Comparison of ENCODE assay signal across 8 cellular contexts in the genomic region with DNA sequence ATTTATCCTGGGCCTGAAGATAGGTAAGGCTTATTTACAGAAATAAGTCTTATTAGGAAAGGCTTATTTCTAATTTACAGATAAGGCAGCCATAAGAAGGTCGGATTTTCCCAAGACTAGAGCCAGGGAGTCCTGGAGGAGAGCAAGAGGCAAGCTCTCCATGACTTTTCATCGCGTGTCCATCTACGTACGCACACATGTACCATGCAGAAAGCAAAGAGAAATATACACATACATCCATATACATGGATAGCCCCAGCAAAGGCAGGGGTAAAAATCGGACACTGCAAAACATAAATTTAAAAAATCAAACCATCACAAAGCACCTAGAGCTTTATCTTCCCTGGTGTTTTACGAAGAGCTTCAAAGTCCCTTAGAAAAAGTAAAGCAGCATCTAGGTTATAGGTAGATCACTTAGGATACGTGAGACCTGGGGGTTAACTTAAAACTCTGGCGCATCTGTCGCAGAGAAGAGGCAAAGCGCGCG. TPM values are rescaled to one million over a fixed set of nuclear protein-coding genes. Genes with fewer than 3 reads are reported as not detected.
DNase-seq lines count a peak whose midpoint lies in the region; ATAC-seq, FAIRE-seq and TF ChIP-seq lines count a peak whose summit lies in the region.

No MANE protein-coding gene starts in this region.

- H3K9me3 Mint-ChIP-seq in CD8-positive, alpha-beta T cell = no peaks in the 10 kb centered on the region
- no peaks in the 10 kb centered on the region for H3K9me3 Mint-ChIP-seq in natural killer cell treated with Interleukin-12 subunit alpha and Interleukin-12 subunit beta and Interleukin-15 and Interleukin-18, amount 100 ng/mL, for 72 hours

- H3K36me3 ChIP-seq in CD8-positive, alpha-beta T cell (ENCODE audit: insufficient read depth, low read length) = no peaks in the 10 kb centered on the region
- H3K36me3 ChIP-seq in GM23248 (ENCODE audit: low read depth) (no peaks in the 10 kb centered on the region), RWPE2 (ENCODE audit: low read depth) (no peaks in the 10 kb centered on the region), endothelial cell of umbilical vein (ENCODE audit: control insufficient read depth in 2 of 2, extremely low read depth in 1 of 2, insufficient read depth in 2 of 2, low read length in 2 of 2) (no peaks in the 10 kb centered on the region)

- no peaks in the 10 kb centered on the region for H3K9me2 ChIP-seq in GM23248 (ENCODE audit: insufficient read depth)

- no peak for FAIRE-seq in endothelial cell of umbilical vein (lab: Jason Lieb, UNC)

- peak overlapping the region; percentile 88 for H3K4me3 Mint-ChIP-seq in CD8-positive, alpha-beta T cell
- H3K4me3 Mint-ChIP-seq in natural killer cell treated with Interleukin-12 subunit alpha and Interleukin-12 subunit beta and Interleukin-15 and Interleukin-18, amount 100 ng/mL, for 72 hours = peak overlapping the region; percentile 92

- no peak for ATAC-seq in CD8-positive, alpha-beta T cell
- ATAC-seq in RWPE2 (ENCODE audit: low read depth) (no peak), HG02571 (IDR thresholded peaks at IDR 0.05; ENCODE audit: unreplicated experiment) (no peak)
- ATAC-seq in natural killer cell treated with Interleukin-12 subunit alpha and Interleukin-12 subunit beta and Interleukin-15 and Interleukin-18, amount 100 ng/mL, for 72 hours = no peak

- POLR2A ChIA-PET in CD8-positive, alpha-beta T cell (lab: Charles Lee) = interaction anchor here (0.5 to 2.6 kb wide), 7 partner anchors 10 to 907 kb away, joined by 3 to 10 read pairs (median 3); a partner anchor contains a TSS
- POLR2A ChIA-PET in endothelial cell of umbilical vein (lab: Charles Lee) = interaction anchor here (0.5 to 1.4 kb wide), 2 partner anchors 8 to 449 kb away, joined by 3 to 5 read pairs; no protein-coding TSS in a partner anchor

- no peaks in the 10 kb centered on the region for H3K9me3 ChIP-seq in CD8-positive, alpha-beta T cell (ENCODE audit: low read length)
- H3K9me3 ChIP-seq in GM23248 (ENCODE audit: low read depth) (no peaks in the 10 kb centered on the region), RWPE2 (ENCODE audit: severe bottlenecking) (no peaks in the 10 kb centered on the region), endothelial cell of umbilical vein (replicated peaks; ENCODE audit: control insufficient read depth, insufficient read depth, low read length) (no peaks in the 10 kb centered on the region)

- peaks cover 26% of the 10 kb centered on the region for H3K4me1 ChIP-seq in CD8-positive, alpha-beta T cell (ENCODE audit: insufficient read depth, low read length)
- H3K4me1 ChIP-seq in GM23248 (ENCODE audit: insufficient read depth) (peaks cover 31% of the 10 kb centered on the region), RWPE2 (ENCODE audit: insufficient read depth, poor library complexity, severe bottlenecking) (peaks cover 22% of the 10 kb centered on the region), endothelial cell of umbilical vein (ENCODE audit: control insufficient read depth, extremely low read depth, insufficient read depth, low read length) (peaks cover 16% of the 10 kb centered on the region)

- CTCF ChIA-PET in CD8-positive, alpha-beta T cell (lab: Charles Lee) = no interaction called here
- CTCF ChIA-PET in endothelial cell of umbilical vein (lab: Charles Lee) = interaction anchor here (0.6 to 2.1 kb wide), 4 partner anchors 10 to 77 kb away, joined by 3 to 7 read pairs (median 4); no protein-coding TSS in a partner anchor

- H3K4me2 ChIP-seq in GM23248 (ENCODE audit: unreplicated experiment) (peak overlapping the region; percentile 69), endothelial cell of umbilical vein (ENCODE audit: insufficient read depth, low read length) (peak overlapping the region; percentile 94)

- no peak for DNase-seq in CD8-positive, alpha-beta T cell
- DNase-seq in GM23248 (peak; percentile 57), RWPE2 (ENCODE audit: low spot score) (no peak), endothelial cell of umbilical vein (ENCODE audit: low read depth, low spot score) (no peak), NCI-H524 (lab: John Stamatoyannopoulos, UW) (no peak), CD1c-positive myeloid dendritic cell (ENCODE audit: extremely low spot score) (no peak)
- no peak for DNase-seq in natural killer cell treated with Interleukin-12 subunit alpha and Interleukin-12 subunit beta and Interleukin-15 and Interleukin-18, amount 100 ng/mL, for 72 hours (ENCODE audit: low spot score)

- 1 to 3% methylated on average over 13 of the region's 13 CpGs for WGBS in GM23248 (ENCODE audit: low coverage in 1 of 2, low lambda C conversion rate in 2 of 2, missing lambda C conversion rate in 2 of 2), 2 experiments

- peak overlapping the region; percentile 95 for H3K9ac ChIP-seq in GM23248
- peak overlapping the region; percentile 96 for H3K9ac ChIP-seq in endothelial cell of umbilical vein (replicated peaks; ENCODE audit: extremely low read depth, insufficient read depth, low read length)

- H3K36me3 Mint-ChIP-seq in CD8-positive, alpha-beta T cell = peaks cover 11% of the 10 kb centered on the region
- no peaks in the 10 kb centered on the region for H3K36me3 Mint-ChIP-seq in natural killer cell treated with Interleukin-12 subunit alpha and Interleukin-12 subunit beta and Interleukin-15 and Interleukin-18, amount 100 ng/mL, for 72 hours

- peak overlapping the region; percentile 92 for H3K4me3 ChIP-seq in CD8-positive, alpha-beta T cell (ENCODE audit: low read depth, low read length)
- peak overlapping the region; percentile 98 for H3K4me3 ChIP-seq in GM23248
- H3K4me3 ChIP-seq in RWPE2 (ENCODE audit: severe bottlenecking) = peak overlapping the region; percentile 100
- H3K4me3 ChIP-seq in endothelial cell of umbilical vein (replicated peaks in 1 of 3; ENCODE audit: insufficient read depth in 1 of 3, low read depth in 1 of 3, low read length in 3 of 3) = peak overlapping the region; percentile 83 to 96 (median 90)

- H3K9me1 ChIP-seq in endothelial cell of umbilical vein (replicated peaks; ENCODE audit: control insufficient read depth, extremely low read depth, insufficient read depth, low read length) = no peaks in the 10 kb centered on the region

- H3K27me3 Mint-ChIP-seq in CD8-positive, alpha-beta T cell (ENCODE audit: low read depth) = peaks cover 3% of the 10 kb centered on the region
- peaks cover 13 to 18% of the 10 kb centered on the region in 2 donors for H3K27me3 Mint-ChIP-seq in natural killer cell treated with Interleukin-12 subunit alpha and Interleukin-12 subunit beta and Interleukin-15 and Interleukin-18, amount 100 ng/mL, for 72 hours

- peak overlapping the region; percentile 99 for H3K27ac ChIP-seq in CD8-positive, alpha-beta T cell (ENCODE audit: low read depth, low read length)
- H3K27ac ChIP-seq in GM23248 (peak overlapping the region; percentile 95), RWPE2 (ENCODE audit: poor library complexity, severe bottlenecking) (peak overlapping the region; percentile 83), endothelial cell of umbilical vein (ENCODE audit: insufficient read depth, low read depth, low read length) (peak overlapping the region; percentile 83)

- in situ Hi-C loops in GM23248 (cut with MboI) = no loop called here

- dilution Hi-C loops in endothelial cell of umbilical vein (cut with MboI; ENCODE audit: extremely low pct_ligation_motif_present, low sequenced_read_pairs) = no loop called here

- BruUV-seq in endothelial cell of umbilical vein (replicated peaks; lab: Mats Ljungman, UMichigan) = TSS peak; percentile 87

- H4K20me1 ChIP-seq in GM23248 (ENCODE audit: insufficient read depth) = peaks cover 4% of the 10 kb centered on the region; the same call in 1 of the 2 replicates
- H4K20me1 ChIP-seq in endothelial cell of umbilical vein (replicated peaks; ENCODE audit: control insufficient read depth, extremely low read depth, insufficient read depth, low read length) = peaks cover 9% of the 10 kb centered on the region

- no peak for TF ChIP-seq POLR2A in endothelial cell of umbilical vein (IDR thresholded peaks at IDR 0.05; ENCODE audit: low read depth, low read length)

- peak overlapping the region; percentile 96 for H3K27ac Mint-ChIP-seq in CD8-positive, alpha-beta T cell
- H3K27ac Mint-ChIP-seq in natural killer cell treated with Interleukin-12 subunit alpha and Interleukin-12 subunit beta and Interleukin-15 and Interleukin-18, amount 100 ng/mL, for 72 hours = peak overlapping the region; percentile 88 to 94

- H3K79me2 ChIP-seq in GM23248 (ENCODE audit: insufficient read depth) (peaks cover 38% of the 10 kb centered on the region), endothelial cell of umbilical vein (ENCODE audit: control insufficient read depth, insufficient read depth, low read length) (peaks cover 37% of the 10 kb centered on the region)

- intact Hi-C loops in CD8-positive, alpha-beta T cell (cut with DNase I, micrococcal nuclease) = loop anchor here (1.0 to 10.0 kb wide), 15 partner anchors 56 to 1961 kb away; a partner anchor contains a TSS
- intact Hi-C loops in endothelial cell of umbilical vein (cut with micrococcal nuclease) = loop anchor here (1.0 to 5.0 kb wide), 7 partner anchors 59 to 907 kb away; a partner anchor contains a TSS

- no peaks in the 10 kb centered on the region for H3K27me3 ChIP-seq in CD8-positive, alpha-beta T cell (ENCODE audit: insufficient read depth, low read length)
- H3K27me3 ChIP-seq in GM23248 (replicated peaks; ENCODE audit: insufficient read depth) = no peaks in the 10 kb centered on the region
- H3K27me3 ChIP-seq in RWPE2 (ENCODE audit: insufficient read depth, poor library complexity, severe bottlenecking) = no peaks in the 10 kb centered on the region
- H3K27me3 ChIP-seq in endothelial cell of umbilical vein (ENCODE audit: control insufficient read depth in 2 of 2, insufficient read depth in 2 of 2, low read length in 2 of 2) = no peaks in the 10 kb centered on the region

- TF ChIP-seq CTCF in CD8-positive, alpha-beta T cell (IDR thresholded peaks at IDR 0.05) = no peak
- TF ChIP-seq CTCF in RWPE2 (IDR thresholded peaks at IDR 0.05; ENCODE audit: poor library complexity, severe bottlenecking) (no peak), endothelial cell of umbilical vein (IDR thresholded peaks at IDR 0.05; ENCODE audit: extremely low read depth in 1 of 2, insufficient read depth in 1 of 2, low read depth in 1 of 2, low read length in 2 of 2) (no peak)

- peak overlapping the region; percentile 85 for H2AFZ ChIP-seq in GM23248
- peak overlapping the region; percentile 94 for H2AFZ ChIP-seq in endothelial cell of umbilical vein (ENCODE audit: low read depth, low read length)

- peaks cover 51% of the 10 kb centered on the region for H3F3A ChIP-seq in GM23248 (ENCODE audit: insufficient read depth)

- peaks cover 38% of the 10 kb centered on the region for H3K4me1 Mint-ChIP-seq in CD8-positive, alpha-beta T cell (ENCODE audit: low read depth)
- H3K4me1 Mint-ChIP-seq in natural killer cell treated with Interleukin-12 subunit alpha and Interleukin-12 subunit beta and Interleukin-15 and Interleukin-18, amount 100 ng/mL, for 72 hours (ENCODE audit: low read depth in 2 of 2) = peaks cover 33 to 38% of the 10 kb centered on the region in 2 donors

RNA-seq across cellular contexts. Expression of a gene that starts 25.8 kb away (rescaled TPM):
- total RNA-seq in CD8-positive, alpha-beta T cell = 10 to 100 TPM; 28.5 to 31.6 TPM
- 21.9 and 36.5 TPM in 2 replicates for total RNA-seq in GM23248 (2014; rRNA removed; shearing (Covaris generic))
- 6.0 and 6.6 TPM in 2 replicates for polyA plus RNA-seq in GM23248 (2016; fragmentation: Nextera tagmentation; extraction: Ambion mirVana)
- 17.3 and 17.7 TPM in 2 replicates for total RNA-seq in endothelial cell of umbilical vein
- polyA plus RNA-seq in endothelial cell of umbilical vein = 5.0 and 6.2 TPM in 2 replicates
- polyA plus RNA-seq in endothelial cell of umbilical vein (2011; cell fraction: cytosol; rRNA removed) = 8.7 and 9.2 TPM in 2 replicates
- 9.4 and 10.9 TPM in 2 replicates for polyA plus RNA-seq in endothelial cell of umbilical vein (2011; cell fraction: nucleus; rRNA removed)
- 10.2 and 11.7 TPM in 2 replicates for polyA plus RNA-seq in endothelial cell of umbilical vein (2012)
- polyA minus RNA-seq in endothelial cell of umbilical vein = 19.5 and 21.4 TPM in 2 replicates
- 14.8 TPM for polyA minus RNA-seq in endothelial cell of umbilical vein (2011; cell fraction: cytosol; rRNA and poly(A)+ RNA removed)
- 15.5 and 19.5 TPM in 2 replicates for polyA minus RNA-seq in endothelial cell of umbilical vein (2011; cell fraction: nucleus; rRNA and poly(A)+ RNA removed)
- total RNA-seq in natural killer cell treated with Interleukin-12 subunit alpha and Interleukin-12 subunit beta and Interleukin-15 and Interleukin-18, amount 100 ng/mL, for 72 hours = 10 to 100 TPM; 13.0 to 16.6 TPM
